8 cellular contexts compared by ENCODE assay signal in genomic region chr4:26858035-26858918, GRCh38. TPM values are rescaled to one million over a fixed set of nuclear protein-coding genes. Genes with fewer than 3 reads are reported as not detected.
A peak's percentile ranks its signal among the peaks of the same experiment; 100 is the strongest.
DNase-seq lines count a peak whose midpoint lies in the region; ATAC-seq, FAIRE-seq and TF ChIP-seq lines count a peak whose summit lies in the region.

No MANE protein-coding gene starts in this region.

- CTCF ChIA-PET in OCI-LY7 (lab: Charles Lee; ENCODE audit: unreplicated experiment), result interaction anchor here (0.6 to 1.8 kb wide), 4 partner anchors 10 to 51 kb away, joined by 3 to 11 read pairs (median 4); no protein-coding TSS in a partner anchor

- H3K36me3 ChIP-seq in OCI-LY7 (ENCODE audit: insufficient read depth, low read length), result peaks cover 20% of the 10 kb centered on the region

- intact Hi-C loops in OCI-LY7 (cut with micrococcal nuclease; ENCODE audit: unreplicated experiment), result loop anchor here (5.0 kb wide), 1 partner anchor 986 kb away; no protein-coding TSS in a partner anchor

- TF ChIP-seq CTCF in GM12865 (IDR thresholded peaks at IDR 0.05; ENCODE audit: insufficient read depth, low read depth, low read length, missing control alignments) (no peak), OCI-LY7 (conservative IDR thresholded peaks at IDR 0.05; ENCODE audit: low read length) (no peak)

- BruUV-seq in OCI-LY7 (replicated peaks; lab: Mats Ljungman, UMichigan), result TSS peak; percentile 25

- H3K4me2 ChIP-seq in OCI-LY7 (ENCODE audit: low read length), result peak overlapping the region; percentile 92

- no peaks in the 10 kb centered on the region for H3K9me2 ChIP-seq in OCI-LY7 (ENCODE audit: insufficient read depth, low read length)

- no peak for FAIRE-seq in HTR-8/SVneo (lab: Jason Lieb, UNC)

- DNase-seq in GM12865 (ENCODE audit: low read depth) (no peak), OCI-LY7 (ENCODE audit: low spot score) (peak; percentile 50), epithelial cell of prostate (ENCODE audit: low read depth, low spot score) (no peak), pons (ENCODE audit: low spot score) (peak; percentile 15), GM19240 (ENCODE audit: insufficient read length, low spot score) (no peak), HTR-8/SVneo (ENCODE audit: insufficient read length, low spot score) (no peak), left lobe of liver (ENCODE audit: low spot score) (no peak)

- H4K20me1 ChIP-seq in OCI-LY7 (ENCODE audit: insufficient read depth, low read length), result peaks cover 9% of the 10 kb centered on the region

- H3K4me3 ChIP-seq in GM12865 (ENCODE audit: low read depth, low read length), result peak overlapping the region; percentile 98
- peak overlapping the region; percentile 93 for H3K4me3 ChIP-seq in OCI-LY7 (ENCODE audit: low read depth, low read length, poor library complexity, severe bottlenecking)

- ATAC-seq in HG03196 (IDR thresholded peaks at IDR 0.05; ENCODE audit: unreplicated experiment) (no peak), left lobe of liver (no peak)

- H2AFZ ChIP-seq in OCI-LY7 (ENCODE audit: low read length), result 0 out of 2 replicates have a peak overlapping the region, but pooled peaks have one; percentile 1

- H3K79me2 ChIP-seq in OCI-LY7 (ENCODE audit: insufficient read depth, low read depth, low read length), result peaks cover 41% of the 10 kb centered on the region

- POLR2A ChIA-PET in OCI-LY7 (lab: Charles Lee), result interaction anchor here (0.6 to 11.9 kb wide), 20 partner anchors 9 to 992 kb away, joined by 3 to 440 read pairs (median 4); partner anchors contain the start of gene TBC1D19

- H3K27ac ChIP-seq in OCI-LY7 (ENCODE audit: low read depth, low read length, poor library complexity, severe bottlenecking) (peak overlapping the region; percentile 87), epithelial cell of prostate (peak overlapping the region; percentile 80)

- no peaks in the 10 kb centered on the region for H3K9me3 ChIP-seq in OCI-LY7 (ENCODE audit: low read length)

- H3K4me1 ChIP-seq in OCI-LY7 (ENCODE audit: insufficient read depth, low read length, poor library complexity, severe bottlenecking), result peaks cover 28% of the 10 kb centered on the region

RNA-seq across cellular contexts. Expression of gene STIM2, which starts 2.4 kb away (rescaled TPM):
- total RNA-seq in OCI-LY7 (2014; rRNA removed; shearing (Covaris generic)), result 108 and 122 TPM in 2 replicates
- 309 and 368 TPM in 2 replicates for total RNA-seq in OCI-LY7 (2022)
- 12.8 TPM for total RNA-seq in left lobe of liver

Comparison
In these comparisons a context has a peak if more than half of its experiments do, and no peak if none do; other contexts are left out.
1. DNase-seq: peak in OCI-LY7 (single experiment) and pons (single experiment); none in GM12865 (single experiment), epithelial cell of prostate (single experiment), GM19240 (single experiment), HTR-8/SVneo (single experiment) and left lobe of liver (single experiment).